Comparison of ENCODE assay signal across 23 cellular contexts in genomic region chrX:65841263-65841662, GRCh38.
DNase-seq lines count a peak whose midpoint lies in the region; ATAC-seq lines count a peak whose summit lies in the region.
"Had no signal": no experiment of that assay in that cellular context is flagged by ENCODE, and none has a peak within 500 bp of the region (broad histone marks: within the 10 kb centered on the region; RNA-seq: fewer than 3 reads in every experiment).

No MANE protein-coding gene starts in this region.

- H3K27me3 Mint-ChIP-seq in dendritic cell treated with granulocyte-macrophage colony-stimulating factor and Interleukin-4, amounts not matched to agents 40 ng/mL and 50 ng/mL, for 4 days, result no peaks in the 10 kb centered on the region

- intact Hi-C loops in dendritic cell treated with granulocyte-macrophage colony-stimulating factor and Interleukin-4, amounts not matched to agents 40 ng/mL and 50 ng/mL, for 4 days (cut with micrococcal nuclease), result no loop called here

- H3K4me1 Mint-ChIP-seq in dendritic cell treated with granulocyte-macrophage colony-stimulating factor and Interleukin-4, amounts not matched to agents 40 ng/mL and 50 ng/mL, for 4 days (ENCODE audit: low read depth), result peaks cover 29% of the 10 kb centered on the region

- peak overlapping the region; percentile 70 for H3K27ac Mint-ChIP-seq in dendritic cell treated with granulocyte-macrophage colony-stimulating factor and Interleukin-4, amounts not matched to agents 40 ng/mL and 50 ng/mL, for 4 days
- H3K27ac Mint-ChIP-seq: HFFc6; T-helper 1 cell treated with Interleukin-12 subunit alpha and Interleukin-12 subunit beta and Interleukin-4 antibody, amounts not matched to agents 30 μg/mL and 1 μg/mL, for 36 hours had no signal

- no peaks in the 10 kb centered on the region for H3K36me3 Mint-ChIP-seq in dendritic cell treated with granulocyte-macrophage colony-stimulating factor and Interleukin-4, amounts not matched to agents 40 ng/mL and 50 ng/mL, for 4 days (ENCODE audit: low read depth)

- H3K9me3 Mint-ChIP-seq in dendritic cell treated with granulocyte-macrophage colony-stimulating factor and Interleukin-4, amounts not matched to agents 40 ng/mL and 50 ng/mL, for 4 days, result no peaks in the 10 kb centered on the region
- H3K9me3 Mint-ChIP-seq: HFFc6 had no signal

- no peak overlapping the region for H3K4me3 Mint-ChIP-seq in dendritic cell treated with granulocyte-macrophage colony-stimulating factor and Interleukin-4, amounts not matched to agents 40 ng/mL and 50 ng/mL, for 4 days
- H3K4me3 Mint-ChIP-seq: HFFc6; T-helper 1 cell treated with Interleukin-12 subunit alpha and Interleukin-12 subunit beta and Interleukin-4 antibody, amounts not matched to agents 30 μg/mL and 1 μg/mL, for 36 hours had no signal

- ATAC-seq in GM18870 (IDR thresholded peaks at IDR 0.05; ENCODE audit: unreplicated experiment) (peak; percentile 55), GM19438 (IDR thresholded peaks at IDR 0.05; ENCODE audit: low read depth, unreplicated experiment) (peak; percentile 72), HG02678 (IDR thresholded peaks at IDR 0.05; ENCODE audit: unreplicated experiment) (peak; percentile 66), HG03196 (IDR thresholded peaks at IDR 0.05; ENCODE audit: unreplicated experiment) (no peak), HG02870 (IDR thresholded peaks at IDR 0.05; ENCODE audit: unreplicated experiment) (no peak), HG03565 (IDR thresholded peaks at IDR 0.05; ENCODE audit: unreplicated experiment) (no peak)
- ATAC-seq: K562 had no signal

- no peak for DNase-seq in NCI-H2029 (lab: John Stamatoyannopoulos, UW)
- DNase-seq: GOT3, HFFc6, Kasumi-1, NCI-H1092 treated with DMSO at 0.1 percent for 48 hours, NCI-H1436, NCI-H187, NCI-H2107, NCI-H524, NCI-H774, SIG-M5, SK-N-SH, SW 1271, T-helper 9 cell had no signal

Comparison
In these comparisons a context has a peak if more than half of its experiments do, and no peak if none do; other contexts are left out.
1. ATAC-seq: peak in GM18870 (single experiment), GM19438 (single experiment) and HG02678 (single experiment); none in HG03196 (single experiment), HG02870 (single experiment) and HG03565 (single experiment).